In genomic region chr1:234811824-234812223, GRCh38 we compare ENCODE assay signal across 8 cellular contexts.
DNase-seq lines count a peak whose midpoint lies in the region; ATAC-seq, FAIRE-seq and TF ChIP-seq lines count a peak whose summit lies in the region.
"Not testable (repeated sequence)": the region's sequence is repeated elsewhere in the genome, so short reads cannot be mapped to it uniquely, and the experiment has no call there.

No MANE protein-coding gene starts in this region.

- POLR2A ChIA-PET in A549 (lab: Yijun Ruan, JAX): not testable (repeated sequence)

- H3K4me1 ChIP-seq in A549: peaks cover 42% of the 10 kb centered on the region

- FAIRE-seq in A549 (lab: Jason Lieb, UNC): peak; percentile 56

- ATAC-seq in A549: peak; percentile 77 to 86
- not testable (repeated sequence) for ATAC-seq in left lobe of liver

- H3K4me3 ChIP-seq in A549; cardiac fibroblast (replicated peaks in 1 of 2; ENCODE audit: low read depth in 2 of 2, low read length in 2 of 2): not testable (repeated sequence)

- 0 out of 5 replicates have a peak, but pooled peaks of 1 of the 2 experiments have one; percentile 16 for TF ChIP-seq RAD21 in A549 (conservative IDR thresholded peaks at IDR 0.05 in 1 of 2, IDR thresholded peaks at IDR 0.05 in 1 of 2)

- not testable (repeated sequence) for TF ChIP-seq POLR2A in A549 (IDR thresholded peaks at IDR 0.05; ENCODE audit: low read length)

- WGBS in A549 (ENCODE audit: missing lambda C conversion rate): 17% methylated on average over 4 of the region's 6 CpGs

- H3K27ac ChIP-seq in A549: peak overlapping the region; percentile 73 to 81

- not testable (repeated sequence) for TF ChIP-seq EP300 in A549 (IDR thresholded peaks at IDR 0.05)

- CTCF ChIA-PET in A549 (lab: Yijun Ruan, JAX): not testable (repeated sequence)

- H3K4me2 ChIP-seq in A549: peak overlapping the region; percentile 58

- DNase-seq in A549 (ENCODE audit: low read depth in 1 of 2, low spot score in 1 of 2) (peak in 1 of 2 experiments; percentile 78), ELR (ENCODE audit: low read depth) (peak; percentile 85), LHCN-M2 (ENCODE audit: low read depth) (peak; percentile 84), T1000 (lab: John Stamatoyannopoulos, UW) (peak; percentile 31), cardiac fibroblast (ENCODE audit: low read depth in 2 of 2) (peak; percentile 91), fibroblast of peridontal ligament (ENCODE audit: extremely low read depth) (peak; percentile 95), left lobe of liver (ENCODE audit: low spot score) (peak; percentile 15), pulmonary artery endothelial cell (ENCODE audit: low read depth, low spot score) (peak; percentile 37)

- TF ChIP-seq CTCF in A549 (IDR thresholded peaks at IDR 0.05); cardiac fibroblast (IDR thresholded peaks at IDR 0.05; ENCODE audit: low read depth, low read length): not testable (repeated sequence)

- H3K9me3 ChIP-seq in A549: not testable (repeated sequence)

TF ChIP-seq in A549, 52 proteins besides CTCF, POLR2A, EP300 and RAD21:
- TF ChIP-seq SMC3 (IDR thresholded peaks at IDR 0.05) (0 out of 3 replicates have a peak, but pooled peaks have one; percentile 17), FOSL2 (CRISPR knock-in tag; IDR thresholded peaks at IDR 0.05) (peak; percentile 25; the same call in 1 of the 2 replicates)
- TF ChIP-seq FOSL2 (IDR thresholded peaks at IDR 0.05): not testable (repeated sequence)
